Comparison of ENCODE assay signal across 24 cellular contexts in genomic region chr17:82689077-82689476, GRCh38.
"Had no signal": no experiment of that assay in that cellular context is flagged by ENCODE, and none has a peak within 500 bp of the region (broad histone marks: within the 10 kb centered on the region; RNA-seq: fewer than 3 reads in every experiment).

No MANE protein-coding gene starts in this region.

- DNase-seq: activated CD4-positive, alpha-beta T cell treated with anti-CD3 and anti-CD28 coated beads for 4 hours; activated CD4-positive, alpha-beta T cell treated with anti-CD3 and anti-CD28 coated beads, Interleukin-2, amount 50 U/mL, for 48 hours; activated CD4-positive, CD25-positive, alpha-beta regulatory T cell; activated effector memory CD4-positive, alpha-beta T cell treated with Interleukin-2 at 50 U/mL for 16 hours; activated naive CD4-positive, alpha-beta T cell treated with anti-CD3 and anti-CD28 coated beads, Interleukin-2, amount 10 ng/mL, durations not matched to agents 7 days and 5 days; activated T-cell treated with anti-CD3 and anti-CD28 coated beads, Interleukin-2, amount 50 U/mL, for 72 hours; body of pancreas; effector memory CD8-positive, alpha-beta T cell; foreskin melanocyte; left colon; naive B cell; occipital lobe; small intestine; stimulated activated CD4-positive, alpha-beta T cell treated with anti-CD3 and anti-CD28 coated beads, Interleukin-2, amount 100 ng/mL, for 24 hours; stomach; SW 1271; T-helper 17 cell; testis had no signal

- H3K4me1 Mint-ChIP-seq: activated naive CD4-positive, alpha-beta T cell treated with anti-CD3 and anti-CD28 coated beads, Interleukin-2, amount 10 ng/mL, durations not matched to agents 7 days and 5 days; stimulated activated memory B cell treated with anti-CD40 and anti-IgM and Interleukin-4, amounts not matched to agents 10 μg/mL and 1 μg/mL and 100 μg/mL, for 72 hours had no signal

- H3K27me3 ChIP-seq: body of pancreas, hepatocyte, stomach, testis, upper lobe of left lung had no signal

- H3K4me1 ChIP-seq: testis, upper lobe of left lung had no signal

- H3K9me3 ChIP-seq: body of pancreas, testis, upper lobe of left lung had no signal

- H3K27me3 Mint-ChIP-seq: effector memory CD8-positive, alpha-beta T cell; naive B cell; stimulated activated memory B cell treated with anti-CD40 and anti-IgM and Interleukin-4, amounts not matched to agents 10 μg/mL and 1 μg/mL and 100 μg/mL, for 72 hours; T-helper 17 cell had no signal

- H3K4me3 Mint-ChIP-seq: activated naive CD4-positive, alpha-beta T cell treated with anti-CD3 and anti-CD28 coated beads, Interleukin-2, amount 10 ng/mL, durations not matched to agents 7 days and 5 days; activated T-cell treated with anti-CD3 and anti-CD28 coated beads, Interleukin-2, amount 50 U/mL, for 72 hours; effector memory CD8-positive, alpha-beta T cell; memory B cell; naive B cell; stimulated activated memory B cell treated with anti-CD40 and anti-IgM and Interleukin-4, amounts not matched to agents 10 μg/mL and 1 μg/mL and 100 μg/mL, for 72 hours; T-helper 17 cell had no signal

- H3K9me3 Mint-ChIP-seq: activated T-cell treated with anti-CD3 and anti-CD28 coated beads, Interleukin-2, amount 50 U/mL, for 72 hours; effector memory CD8-positive, alpha-beta T cell; memory B cell; stimulated activated memory B cell treated with anti-CD40 and anti-IgM and Interleukin-4, amounts not matched to agents 10 μg/mL and 1 μg/mL and 100 μg/mL, for 72 hours had no signal

- H3K36me3 Mint-ChIP-seq: activated naive CD4-positive, alpha-beta T cell treated with anti-CD3 and anti-CD28 coated beads, Interleukin-2, amount 10 ng/mL, durations not matched to agents 7 days and 5 days had no signal

- H3K27ac Mint-ChIP-seq: activated naive CD4-positive, alpha-beta T cell treated with anti-CD3 and anti-CD28 coated beads, Interleukin-2, amount 10 ng/mL, durations not matched to agents 7 days and 5 days; activated T-cell treated with anti-CD3 and anti-CD28 coated beads, Interleukin-2, amount 50 U/mL, for 72 hours; effector memory CD8-positive, alpha-beta T cell; memory B cell; naive B cell; stimulated activated memory B cell treated with anti-CD40 and anti-IgM and Interleukin-4, amounts not matched to agents 10 μg/mL and 1 μg/mL and 100 μg/mL, for 72 hours; T-helper 17 cell had no signal

- H3K4me3 ChIP-seq: body of pancreas, hepatocyte, stomach, testis, upper lobe of left lung had no signal

- ATAC-seq: activated T-cell treated with anti-CD3 and anti-CD28 coated beads, Interleukin-2, amount 50 U/mL, for 72 hours; body of pancreas; effector memory CD8-positive, alpha-beta T cell; esophagus mucosa; left colon; sciatic nerve; stimulated activated memory B cell treated with anti-CD40 and anti-IgM and Interleukin-4, amounts not matched to agents 10 μg/mL and 1 μg/mL and 100 μg/mL, for 72 hours; T-helper 17 cell had no signal

- H3K27ac ChIP-seq: hepatocyte, testis, upper lobe of left lung had no signal

- H2AFZ ChIP-seq: hepatocyte had no signal

- H3K4me2 ChIP-seq: hepatocyte had no signal
